Comparison of ENCODE assay signal across 7 cellular contexts in the genomic region with DNA sequence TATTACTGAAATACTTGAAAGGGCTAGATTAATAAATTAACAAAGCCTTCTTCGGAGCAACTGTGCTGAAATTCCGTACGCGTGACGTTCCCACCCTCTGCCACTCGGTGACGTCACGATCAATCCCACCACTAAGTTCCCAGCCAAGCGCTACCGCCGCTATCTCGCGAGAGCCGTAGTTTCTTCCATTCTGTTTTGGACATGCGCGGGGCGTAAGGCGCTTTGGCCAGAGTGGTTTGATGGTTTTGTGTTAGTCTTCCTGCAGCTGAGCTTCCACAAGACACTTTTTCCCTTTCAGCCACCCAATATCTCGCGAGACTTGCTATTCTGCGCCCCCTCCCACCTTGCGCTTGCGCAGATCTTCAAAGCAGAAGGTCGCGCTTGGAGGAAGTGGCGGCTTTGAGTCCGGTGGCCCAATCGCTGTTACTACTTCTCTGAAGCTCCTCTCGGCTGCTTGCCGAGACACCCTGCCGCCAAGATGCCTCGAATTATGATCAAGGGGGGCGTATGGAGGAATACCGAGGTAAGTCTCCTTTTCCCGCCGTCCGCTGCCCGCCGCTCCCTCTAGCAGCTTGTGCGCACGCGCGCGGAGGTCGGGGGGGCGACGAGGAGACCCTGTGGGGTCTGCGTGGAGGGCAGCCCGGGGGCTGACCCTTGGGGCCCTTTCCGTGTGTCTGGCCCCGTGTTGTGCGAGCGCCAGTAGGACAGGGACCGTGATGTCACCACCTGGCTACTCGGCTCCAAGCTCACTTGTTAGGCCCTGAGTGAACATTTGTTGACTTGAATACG. TPM values are rescaled to one million over a fixed set of nuclear protein-coding genes. Genes with fewer than 3 reads are reported as not detected.
A peak's percentile ranks its signal among the peaks of the same experiment; 100 is the strongest.
DNase-seq lines count a peak whose midpoint lies in the region; ATAC-seq, FAIRE-seq and TF ChIP-seq lines count a peak whose summit lies in the region.

A gene (plus strand): TSS at position 361 of the 789 bp plus-strand sequence. CDS start 118 bp downstream, at position 479.

- peak; percentile 46 for FAIRE-seq in TTC549 (lab: Jason Lieb, UNC)

- no peaks in the 10 kb centered on the region for H3K9me3 ChIP-seq in body of pancreas

- ATAC-seq in GM18519 (IDR thresholded peaks at IDR 0.05; ENCODE audit: low FRiP score, unreplicated experiment) (peak; percentile 76), HG03060 (IDR thresholded peaks at IDR 0.05; ENCODE audit: low read depth, unreplicated experiment) (peak; percentile 92), body of pancreas (peak; percentile 90), sciatic nerve (peak; percentile 97)

- intact Hi-C loops in body of pancreas (cut with DNase I) = no loop called here
- intact Hi-C loops in sciatic nerve (cut with DNase I) = no loop called here

- TF ChIP-seq POLR2A in body of pancreas (IDR thresholded peaks at IDR 0.05) = peak; percentile 77 to 97 (median 96)

- H3K4me1 ChIP-seq in body of pancreas = peaks cover 30% of the 10 kb centered on the region

- H3K4me3 ChIP-seq in body of pancreas = peak within 1 kb of the TSS; percentile 50 to 98

- no peaks in the 10 kb centered on the region for H3K27me3 ChIP-seq in body of pancreas

- DNase-seq in NCI-H2107 treated with DMSO at 0.1 percent for 48 hours (lab: John Stamatoyannopoulos, UW; ENCODE audit: unreplicated experiment) = peak; percentile 92
- DNase-seq in body of pancreas = peak; percentile 94 to 97 (median 96)
- peak; percentile 98 for DNase-seq in iPS DF 19.7 (ENCODE audit: low read depth, low spot score)
- peak; percentile 98 for DNase-seq in sciatic nerve (ENCODE audit: low spot score)

- H3K36me3 ChIP-seq in body of pancreas (replicated peaks in 1 of 2; ENCODE audit: insufficient read depth in 1 of 2, low read depth in 2 of 2) = peaks cover 0 to 2% of the 10 kb centered on the region in 2 donors

- peak within 1 kb of the TSS; percentile 87 to 96 (median 92) for H3K27ac ChIP-seq in body of pancreas

- 0% methylated on average over 27 to 56 of the region's 56 CpGs for WGBS in body of pancreas, 2 donors

- peak in 2 of 7 experiments; percentile 7 to 10 for TF ChIP-seq CTCF in body of pancreas (IDR thresholded peaks at IDR 0.05)

RNA-seq across cellular contexts. Expression of the gene that starts here (rescaled TPM):
- total RNA-seq in body of pancreas (10 to 100 TPM; 10.2 to 11.2 TPM), sciatic nerve (20.3 TPM)

Comparison
In these comparisons a context has a peak if more than half of its experiments do, and no peak if none do; other contexts are left out.
1. Peak in every context shown above with its lines: DNase-seq, ATAC-seq, H3K4me3 ChIP-seq and H3K27ac ChIP-seq.